ENCODE assay signal across 15 cellular contexts in the genomic region with DNA sequence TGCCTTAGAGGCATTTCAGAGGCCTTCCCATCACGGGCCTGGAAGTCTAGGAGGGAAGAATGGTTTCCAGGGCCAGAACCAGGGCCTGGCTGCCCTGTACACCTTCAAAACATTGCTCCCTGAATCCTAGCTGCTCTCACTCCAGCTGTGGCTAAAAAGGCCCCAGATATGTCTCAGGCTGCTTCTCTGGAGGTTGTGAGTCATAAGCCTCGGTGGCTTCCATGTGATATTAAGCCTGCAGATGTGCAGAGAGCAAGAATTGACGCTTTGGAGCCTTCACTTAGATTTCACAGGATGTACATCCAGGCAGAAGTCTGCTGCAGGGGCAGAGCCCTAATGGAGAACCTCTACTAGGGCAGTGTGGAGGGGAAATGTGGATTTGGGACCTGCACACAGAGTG.
"Had no signal": no experiment of that assay in that cellular context is flagged by ENCODE, and none has a peak within 500 bp of the region (broad histone marks: within the 10 kb centered on the region; RNA-seq: fewer than 3 reads in every experiment).

No MANE protein-coding gene starts in this region.

- H3K36me3 ChIP-seq: adrenal gland, thyroid gland had no signal

- H3K4me3 ChIP-seq: adrenal gland, body of pancreas, thyroid gland had no signal

- FAIRE-seq: urothelium cell line had no signal

- DNase-seq: activated CD4-positive, alpha-beta T cell treated with anti-CD3 and anti-CD28 coated beads, Interleukin-2, amount 50 U/mL, for 4 hours; activated CD4-positive, CD25-positive, alpha-beta regulatory T cell treated with anti-CD3 and anti-CD28 coated beads, Interleukin-2, amount 50 U/mL, for 72 hours; adrenal gland; body of pancreas; cerebellar nuclear complex; effector memory CD8-positive, alpha-beta T cell; glutamatergic neuron; occipital lobe; stimulated activated CD4-positive, alpha-beta T cell treated with anti-CD3 and anti-CD28 coated beads, Interleukin-2, amount 100 ng/mL, for 48 hours; T-helper 1 cell; T1000; thyroid gland had no signal

- H3K4me1 ChIP-seq: adrenal gland, body of pancreas, thyroid gland had no signal

- H3K27ac ChIP-seq: adrenal gland, body of pancreas, epithelial cell of prostate, thyroid gland had no signal

- H3K27me3 ChIP-seq: adrenal gland, body of pancreas, thyroid gland had no signal

- ATAC-seq: body of pancreas; effector memory CD8-positive, alpha-beta T cell; stimulated activated memory B cell treated with anti-CD40 and anti-IgM and Interleukin-4, amounts not matched to agents 10 μg/mL and 1 μg/mL and 100 μg/mL, for 72 hours had no signal

- H3K9me3 ChIP-seq: adrenal gland, body of pancreas, thyroid gland had no signal
